Comparison of ENCODE assay signal across 8 cellular contexts in the genomic region with DNA sequence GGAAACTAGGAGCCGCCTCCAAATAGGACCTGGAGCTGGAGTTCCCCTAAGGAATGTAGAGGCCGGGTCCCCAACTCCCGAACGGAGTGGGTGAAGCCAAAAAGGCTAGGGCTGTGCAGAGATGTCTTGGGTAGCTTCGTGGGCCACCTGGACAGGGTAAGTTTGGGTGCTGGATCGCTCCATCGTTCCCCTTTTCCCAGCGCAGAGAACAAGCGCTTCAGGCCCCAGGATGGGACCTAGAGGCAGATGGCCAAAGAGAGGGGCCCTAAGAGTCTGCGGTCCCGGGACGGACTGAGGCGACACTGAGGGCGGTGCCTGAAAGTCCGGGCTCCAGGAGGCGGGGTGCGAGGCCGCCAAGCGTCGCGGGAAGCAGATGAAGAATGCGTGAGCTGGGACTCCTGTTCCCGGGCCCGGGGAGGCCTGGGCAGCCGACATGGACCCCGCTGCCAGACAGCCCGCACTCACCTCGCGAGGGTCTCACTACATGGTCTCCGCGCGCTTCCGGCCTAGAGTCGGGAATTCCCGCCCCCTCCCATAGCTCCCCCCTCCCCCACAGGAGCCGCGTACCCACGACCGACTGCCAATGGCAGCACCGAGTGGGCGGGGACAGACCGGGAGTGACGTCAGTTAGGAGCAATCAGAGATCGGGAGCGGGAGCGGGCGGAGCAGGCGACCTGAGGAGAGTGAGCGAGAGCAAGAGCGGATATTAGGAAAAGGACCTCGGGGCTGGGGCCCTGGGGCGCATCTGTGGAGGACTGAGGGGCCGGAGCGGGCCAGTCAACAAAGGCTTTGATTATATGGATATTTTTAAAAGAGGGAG.
A peak's percentile ranks its signal among the peaks of the same experiment; 100 is the strongest.
DNase-seq lines count a peak whose midpoint lies in the region; ATAC-seq lines count a peak whose summit lies in the region.

Gene SLC39A1, minus strand, starts transcription at position 508 of the 820 bp plus-strand sequence. CDS start 822 bp downstream, outside the sequence.

- peak; percentile 49 for ATAC-seq in HG02571 (IDR thresholded peaks at IDR 0.05; ENCODE audit: unreplicated experiment)

- peak; percentile 90 for DNase-seq in GDM1 (lab: John Stamatoyannopoulos, UW)
- DNase-seq in NCI-H1105 treated with DMSO at 0.1 percent for 48 hours (lab: John Stamatoyannopoulos, UW) = peak; percentile 96
- peak; percentile 99 for DNase-seq in SKM-1 (lab: John Stamatoyannopoulos, UW; ENCODE audit: unreplicated experiment)
- peak; percentile 92 for DNase-seq in activated naive CD4-positive, alpha-beta T cell treated with anti-CD3 and anti-CD28 coated beads, Interleukin-2, amount 50 U/mL, for 16 hours
- peak; percentile 89 for DNase-seq in germinal center (ENCODE audit: low spot score)
- peak; percentile 71 to 99 (median 95) for DNase-seq in nucleus accumbens (lab: John Stamatoyannopoulos, UW)
- peak; percentile 99 for DNase-seq in superior temporal gyrus (ENCODE audit: extremely low spot score)

Comparison
In these comparisons a context has a peak if more than half of its experiments do, and no peak if none do; other contexts are left out.
1. Peak in every context shown above with its lines: DNase-seq and ATAC-seq.